ENCODE assay signal across 20 cellular contexts in the genomic region with DNA sequence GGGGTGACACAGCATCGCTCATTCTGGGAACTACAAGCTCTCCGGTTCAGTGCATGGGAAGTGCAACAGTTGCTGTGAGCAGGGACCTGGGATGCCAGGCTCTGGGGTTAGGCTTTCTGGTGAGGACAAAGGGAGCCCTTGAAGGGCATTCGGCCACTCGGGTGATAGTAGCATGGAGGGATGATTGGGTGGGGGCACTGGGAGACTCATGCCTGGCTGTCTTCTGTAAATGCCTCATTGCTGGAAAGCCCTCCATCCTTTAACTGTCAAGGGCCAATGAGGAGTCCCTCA. TPM values are rescaled to one million over a fixed set of nuclear protein-coding genes. Genes with fewer than 3 reads are reported as not detected.
DNase-seq lines count a peak whose midpoint lies in the region; ATAC-seq and TF ChIP-seq lines count a peak whose summit lies in the region.
"Had no signal": no experiment of that assay in that cellular context is flagged by ENCODE, and none has a peak within 500 bp of the region (broad histone marks: within the 10 kb centered on the region; RNA-seq: fewer than 3 reads in every experiment).

No MANE protein-coding gene starts in this region.

- intact Hi-C loops in colonic mucosa (cut with DNase I) (no loop called here), mucosa of descending colon (cut with DNase I, micrococcal nuclease) (loop anchor here in 1 of 2 donors (5.0 kb wide), 1 partner anchor 38 kb away; no protein-coding TSS in a partner anchor)

- peak overlapping the region; percentile 6 to 60 for H3K9ac ChIP-seq in colonic mucosa (ENCODE audit: low read depth in 2 of 2, low read length in 2 of 2)

- H3K4me3 ChIP-seq in Peyer's patch (no peak overlapping the region), colonic mucosa (no peak overlapping the region), mucosa of descending colon (no peak overlapping the region)
- H3K4me3 ChIP-seq: K562, SJSA1 had no signal

- H3K36me3 ChIP-seq in Peyer's patch (peaks cover 0 to 20% (median 0%) of the 10 kb centered on the region in 3 donors), colonic mucosa (no peaks in the 10 kb centered on the region), mucosa of descending colon (ENCODE audit: low read depth) (no peaks in the 10 kb centered on the region)
- H3K36me3 ChIP-seq: SJSA1 had no signal

- H3K27ac ChIP-seq in Peyer's patch (peak overlapping the region in 3 of 4 donors; percentile 22 to 74 (median 43)), colonic mucosa (peak overlapping the region; percentile 4), substantia nigra (ENCODE audit: low read depth, low read length, poor library complexity, severe bottlenecking) (peak overlapping the region; percentile 93)
- H3K27ac ChIP-seq: RWPE1, SJSA1 had no signal

- TF ChIP-seq POLR2A in Peyer's patch (IDR thresholded peaks at IDR 0.05), result no peak

- no peaks in the 10 kb centered on the region for H3K27me3 ChIP-seq in Peyer's patch
- H3K27me3 ChIP-seq in colonic mucosa, result no peaks in the 10 kb centered on the region
- H3K27me3 ChIP-seq: SJSA1 had no signal

- DNase-seq in Peyer's patch, result no peak
- no peak for DNase-seq in colonic mucosa
- DNase-seq in mucosa of descending colon, result peak in 1 of 3 donors; percentile 40
- no peak for DNase-seq in substantia nigra (lab: John Stamatoyannopoulos, UW)
- DNase-seq in NCI-H82 (lab: John Stamatoyannopoulos, UW), result no peak
- DNase-seq in GM20000 (ENCODE audit: low spot score), result no peak
- DNase-seq: ACHN, AML-193, COR-L47, HCEC 1CT, NCI-H1417, NCI-H2029, NCI-H2171, NCI-H446, OCI-M1 had no signal

- TF ChIP-seq CTCF in Peyer's patch (IDR thresholded peaks at IDR 0.05) (no peak), colonic mucosa (IDR thresholded peaks at IDR 0.05) (no peak), mucosa of descending colon (IDR thresholded peaks at IDR 0.05) (no peak), GM20000 (IDR thresholded peaks at IDR 0.05; ENCODE audit: extremely low read depth, missing control alignments) (no peak)

- H3K4me1 ChIP-seq in Peyer's patch (peaks cover 0 to 82% (median 5%) of the 10 kb centered on the region in 4 donors), colonic mucosa (no peaks in the 10 kb centered on the region), mucosa of descending colon (ENCODE audit: low read depth) (peaks cover 53% of the 10 kb centered on the region)
- H3K4me1 ChIP-seq: SJSA1 had no signal

- H3K9me3 ChIP-seq in Peyer's patch (no peaks in the 10 kb centered on the region), colonic mucosa (no peaks in the 10 kb centered on the region), mucosa of descending colon (no peaks in the 10 kb centered on the region)
- H3K9me3 ChIP-seq: SJSA1 had no signal

- ATAC-seq in mucosa of descending colon, result peak; percentile 4
- ATAC-seq in GM21367 (IDR thresholded peaks at IDR 0.05; ENCODE audit: unreplicated experiment), result no peak
- no peak for ATAC-seq in GM21786 (IDR thresholded peaks at IDR 0.05; ENCODE audit: unreplicated experiment)
- ATAC-seq: K562 had no signal

RNA-seq across cellular contexts. Expression of gene OAF, which starts 9.9 kb away (rescaled TPM):
- total RNA-seq in Peyer's patch (100 to 1,000 TPM in 3 of 4 donors, 10 to 100 TPM in 1; 66.0 to 344 (median 228) TPM), colonic mucosa (100 to 1,000 TPM; 142 to 152 TPM), mucosa of descending colon (100 to 1,000 TPM in 2 of 3 donors, 10 to 100 TPM in 1; 96.4 to 217 (median 133) TPM)

RNA-seq across cellular contexts. Expression of gene POU2F3, which starts 19.2 kb away (rescaled TPM):
- 1 to 10 TPM in 3 of 4 donors, not detected in 1; 2.2 to 3.3 (median 2.8) TPM for total RNA-seq in Peyer's patch
- 1 to 10 TPM in 1 of 2 donors, under 1 TPM in 1; 0.77 to 1.5 TPM for total RNA-seq in colonic mucosa
- 1 to 10 TPM; 1.1 to 3.0 (median 2.2) TPM for total RNA-seq in mucosa of descending colon
- total RNA-seq: K562, SJSA1 had no signal

Comparison
In these comparisons a context has a peak if more than half of its experiments do, and no peak if none do; other contexts are left out.
1. H3K27ac ChIP-seq: peak in every context shown above with its lines; median percentile 93 in substantia nigra; 43 in Peyer's patch; 4 in colonic mucosa.